Comparison of ENCODE assay signal across 10 cellular contexts in genomic region chr1:47906009-47906432, GRCh38.
DNase-seq lines count a peak whose midpoint lies in the region; ATAC-seq and TF ChIP-seq lines count a peak whose summit lies in the region.
"Had no signal": no experiment of that assay in that cellular context is flagged by ENCODE, and none has a peak within 500 bp of the region (broad histone marks: within the 10 kb centered on the region; RNA-seq: fewer than 3 reads in every experiment).

No MANE protein-coding gene starts in this region.

- H3K4me1 ChIP-seq in left ventricle myocardium inferior: no peaks in the 10 kb centered on the region
- H3K4me1 ChIP-seq in adipocyte (ENCODE audit: control insufficient read depth, insufficient read depth, low read length): peaks cover 7% of the 10 kb centered on the region
- H3K4me1 ChIP-seq in hepatocyte (ENCODE audit: insufficient read depth): peaks cover 8% of the 10 kb centered on the region
- H3K4me1 ChIP-seq in aorta (ENCODE audit: control insufficient read depth in 1 of 2, insufficient read depth in 2 of 2, low read length in 2 of 2): peaks cover 0 to 2% of the 10 kb centered on the region in 2 donors

- H3K9me2 ChIP-seq in hepatocyte (replicated peaks; ENCODE audit: insufficient read depth): no peaks in the 10 kb centered on the region

- H3K27ac ChIP-seq in left ventricle myocardium inferior (replicated peaks) (no peak overlapping the region), hepatocyte (peak overlapping the region; percentile 60), aorta (ENCODE audit: low read depth in 1 of 2, low read length in 2 of 2) (peak overlapping the region in 1 of 2 donors; percentile 61)

- peaks cover 11% of the 10 kb centered on the region for H3K27me3 ChIP-seq in left ventricle myocardium inferior (ENCODE audit: low read depth)
- peaks cover 7% of the 10 kb centered on the region for H3K27me3 ChIP-seq in adipocyte (replicated peaks; ENCODE audit: control insufficient read depth, insufficient read depth, low read length)
- H3K27me3 ChIP-seq in hepatocyte: no peaks in the 10 kb centered on the region
- H3K27me3 ChIP-seq in aorta (ENCODE audit: control insufficient read depth in 1 of 2, insufficient read depth in 2 of 2, low read length in 1 of 2): no peaks in the 10 kb centered on the region

- no peak overlapping the region for H2AFZ ChIP-seq in hepatocyte

- 48% methylated on average over 4 of the region's 4 CpGs for WGBS in hepatocyte (ENCODE audit: low lambda C conversion rate, missing lambda C conversion rate)
- 17 to 26% methylated on average over 4 of the region's 4 CpGs for WGBS in aorta, 2 donors

- H3K36me3 ChIP-seq in left ventricle myocardium inferior (no peaks in the 10 kb centered on the region), adipocyte (ENCODE audit: control insufficient read depth, insufficient read depth, low read length, severe bottlenecking) (no peaks in the 10 kb centered on the region), hepatocyte (replicated peaks; ENCODE audit: insufficient read depth, low read depth) (no peaks in the 10 kb centered on the region), aorta (ENCODE audit: control insufficient read depth in 1 of 2, insufficient read depth in 2 of 2, low read length in 1 of 2) (no peaks in the 10 kb centered on the region)

- H3K79me2 ChIP-seq in hepatocyte: no peaks in the 10 kb centered on the region

- ATAC-seq in Right ventricle myocardium superior (ENCODE audit: poor library complexity) (peak; percentile 20), aorta (ENCODE audit: low FRiP score) (peak; percentile 62), SK-N-SH treated with all-trans-retinoic acid at 6 μM for 48 hours (no peak)

- H3K9me3 ChIP-seq in left ventricle myocardium inferior (replicated peaks): no peaks in the 10 kb centered on the region
- no peaks in the 10 kb centered on the region for H3K9me3 ChIP-seq in adipocyte (ENCODE audit: control insufficient read depth, low read length)
- H3K9me3 ChIP-seq in hepatocyte (ENCODE audit: low read depth): no peaks in the 10 kb centered on the region
- H3K9me3 ChIP-seq in aorta (ENCODE audit: control insufficient read depth, low read length): no peaks in the 10 kb centered on the region

- H3K4me2 ChIP-seq in hepatocyte: no peak overlapping the region

- H3K4me3 ChIP-seq in left ventricle myocardium inferior (no peak overlapping the region), adipocyte (ENCODE audit: low read length) (no peak overlapping the region), hepatocyte (no peak overlapping the region), aorta (ENCODE audit: low read length in 2 of 2) (no peak overlapping the region)

- H4K20me1 ChIP-seq in hepatocyte (ENCODE audit: insufficient read depth, poor library complexity, severe bottlenecking): no peaks in the 10 kb centered on the region

- intact Hi-C loops in Right ventricle myocardium superior (cut with DNase I) (no loop called here), left ventricle myocardium inferior (cut with micrococcal nuclease) (no loop called here), aorta (cut with DNase I) (no loop called here)

- TF ChIP-seq CTCF in left ventricle myocardium inferior (IDR thresholded peaks at IDR 0.05; ENCODE audit: borderline replicate concordance) (no peak), hepatocyte (IDR thresholded peaks at IDR 0.05; ENCODE audit: poor library complexity) (no peak)

- DNase-seq in Right ventricle myocardium superior (no peak), left ventricle myocardium inferior (no peak), adipocyte (ENCODE audit: low read depth) (peak; percentile 10), hepatocyte (ENCODE audit: low spot score) (peak; percentile 48), aorta (no peak)
- no peak for DNase-seq in stimulated activated CD4-positive, alpha-beta T cell treated with anti-CD3 and anti-CD28 coated beads, Interleukin-15, amount 100 ng/mL, for 24 hours
- no peak for DNase-seq in stimulated activated CD4-positive, alpha-beta T cell treated with anti-CD3 and anti-CD28 coated beads, Interleukin-4, amount 100 ng/mL, for 4 hours
- DNase-seq: foreskin melanocyte, mesendoderm had no signal

- no peak overlapping the region for H3K9ac ChIP-seq in adipocyte (ENCODE audit: low read length)

TF ChIP-seq in SK-N-SH treated with all-trans-retinoic acid at 6 μM for 48 hours, 23 proteins besides CTCF, POLR2A, EP300 and RAD21 (continues in another document):
- TF ChIP-seq CREB5 (CRISPR knock-in tag; IDR thresholded peaks at IDR 0.05; ENCODE audit: low read depth) (no peak), OSR1 (CRISPR knock-in tag; IDR thresholded peaks at IDR 0.05) (no peak), ZFP3 (CRISPR knock-in tag; IDR thresholded peaks at IDR 0.05) (no peak), ZFP30 (CRISPR knock-in tag; IDR thresholded peaks at IDR 0.05) (no peak), ESRRG (CRISPR knock-in tag; IDR thresholded peaks at IDR 0.05) (no peak), CSRNP3 (CRISPR knock-in tag; IDR thresholded peaks at IDR 0.05) (no peak), ZNF70 (CRISPR knock-in tag; IDR thresholded peaks at IDR 0.05) (no peak), GLIS3 (CRISPR knock-in tag; IDR thresholded peaks at IDR 0.05) (no peak), ARNTL (CRISPR knock-in tag; IDR thresholded peaks at IDR 0.05; ENCODE audit: borderline replicate concordance, low read depth) (no peak), TSHZ2 (CRISPR knock-in tag; IDR thresholded peaks at IDR 0.05) (no peak), ISL1 (CRISPR knock-in tag; IDR thresholded peaks at IDR 0.05) (no peak), CSDC2 (CRISPR knock-in tag; IDR thresholded peaks at IDR 0.05) (no peak), ZNF565 (CRISPR knock-in tag; conservative IDR thresholded peaks at IDR 0.05; ENCODE audit: low read depth) (no peak), ZNF8 (CRISPR knock-in tag; IDR thresholded peaks at IDR 0.05) (no peak), TCF4 (CRISPR knock-in tag; IDR thresholded peaks at IDR 0.05; ENCODE audit: borderline replicate concordance) (no peak), RARB (CRISPR knock-in tag; IDR thresholded peaks at IDR 0.05) (no peak), SNAI2 (CRISPR knock-in tag; IDR thresholded peaks at IDR 0.05) (no peak)

Comparison
In these comparisons a context has a peak if more than half of its experiments do, and no peak if none do; other contexts are left out.
1. DNase-seq: peak in adipocyte (single experiment) and hepatocyte (single experiment); none in Right ventricle myocardium superior (single experiment), left ventricle myocardium inferior (single experiment), aorta (0 of 2), stimulated activated CD4-positive, alpha-beta T cell treated with anti-CD3 and anti-CD28 coated beads, Interleukin-15, amount 100 ng/mL, for 24 hours (single experiment) and stimulated activated CD4-positive, alpha-beta T cell treated with anti-CD3 and anti-CD28 coated beads, Interleukin-4, amount 100 ng/mL, for 4 hours (0 of 2).